ENCODE assay signal across 15 cellular contexts in the genomic region with DNA sequence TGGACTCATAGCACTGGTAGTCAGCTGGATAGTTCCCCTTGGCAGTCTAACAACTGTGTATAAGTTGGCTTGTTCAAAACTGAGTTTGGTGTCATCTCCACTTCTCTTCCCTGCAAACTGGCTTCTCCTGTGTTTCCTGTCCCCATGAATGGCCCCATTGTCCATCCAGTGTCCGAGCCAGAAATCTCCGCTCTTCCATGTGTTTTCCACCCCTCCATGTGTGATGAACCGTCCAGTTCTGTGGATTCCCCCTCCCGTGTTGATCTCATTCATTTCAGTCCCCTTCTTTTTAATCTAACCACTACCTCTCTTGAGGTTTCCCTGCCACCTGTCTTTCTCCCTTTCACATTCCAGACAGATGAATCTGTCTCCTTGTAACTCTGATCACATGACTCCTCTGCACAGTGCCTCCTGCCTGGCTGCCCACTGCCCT.
DNase-seq lines count a peak whose midpoint lies in the region; ATAC-seq and TF ChIP-seq lines count a peak whose summit lies in the region.
"Had no signal": no experiment of that assay in that cellular context is flagged by ENCODE, and none has a peak within 500 bp of the region (broad histone marks: within the 10 kb centered on the region; RNA-seq: fewer than 3 reads in every experiment).

No MANE protein-coding gene starts in this region.

- no peak overlapping the region for H3K27ac Mint-ChIP-seq in stimulated activated memory B cell treated with anti-CD40 and anti-IgM and Interleukin-4, amounts not matched to agents 10 μg/mL and 1 μg/mL and 100 μg/mL, for 72 hours
- H3K27ac Mint-ChIP-seq: activated naive CD8-positive, alpha-beta T cell; T-helper 1 cell treated with Interleukin-12 subunit alpha and Interleukin-12 subunit beta and Interleukin-4 antibody, amounts not matched to agents 30 μg/mL and 1 μg/mL, for 36 hours had no signal

- CTCF ChIA-PET in HEK293T (lab: Yijun Ruan, JAX) = no interaction called here

- no peak for TF ChIP-seq CTCF in epithelial cell of esophagus (IDR thresholded peaks at IDR 0.05; ENCODE audit: insufficient read depth, low read depth, low read length, missing control alignments)

- H3K4me3 ChIP-seq in epithelial cell of esophagus (ENCODE audit: low read length) = no peak overlapping the region
- no peak overlapping the region for H3K4me3 ChIP-seq in effector memory CD4-positive, alpha-beta T cell (ENCODE audit: insufficient read depth, low read depth, low read length, poor library complexity, severe bottlenecking)
- H3K4me3 ChIP-seq: BLaER1 treated with 17β-estradiol and CSF1 and Interleukin-3, amounts not matched to agents 10 nM and 100 nM; heart left ventricle; MG63; right lobe of liver; upper lobe of left lung had no signal

- POLR2A ChIA-PET in HEK293T (lab: Yijun Ruan, JAX) = no interaction called here

- peaks cover 18% of the 10 kb centered on the region for H3K27me3 Mint-ChIP-seq in stimulated activated memory B cell treated with anti-CD40 and anti-IgM and Interleukin-4, amounts not matched to agents 10 μg/mL and 1 μg/mL and 100 μg/mL, for 72 hours

- H3K27me3 ChIP-seq in effector memory CD4-positive, alpha-beta T cell (replicated peaks; ENCODE audit: control insufficient read depth, insufficient read depth, low read length, poor library complexity, severe bottlenecking) = no peaks in the 10 kb centered on the region
- H3K27me3 ChIP-seq: BLaER1 treated with 17β-estradiol and CSF1 and Interleukin-3, amounts not matched to agents 10 nM and 100 nM; heart left ventricle; MG63; right lobe of liver; upper lobe of left lung had no signal

- H3K9me3 ChIP-seq in effector memory CD4-positive, alpha-beta T cell (ENCODE audit: control insufficient read depth, low read length) = no peaks in the 10 kb centered on the region
- H3K9me3 ChIP-seq: BLaER1 treated with 17β-estradiol and CSF1 and Interleukin-3, amounts not matched to agents 10 nM and 100 nM; heart left ventricle; MG63; right lobe of liver; upper lobe of left lung had no signal

- ATAC-seq in stimulated activated memory B cell treated with anti-CD40 and anti-IgM and Interleukin-4, amounts not matched to agents 10 μg/mL and 1 μg/mL and 100 μg/mL, for 72 hours = no peak
- ATAC-seq: right lobe of liver had no signal

- H3K4me1 Mint-ChIP-seq in stimulated activated memory B cell treated with anti-CD40 and anti-IgM and Interleukin-4, amounts not matched to agents 10 μg/mL and 1 μg/mL and 100 μg/mL, for 72 hours = no peaks in the 10 kb centered on the region

- H3K4me1 ChIP-seq in effector memory CD4-positive, alpha-beta T cell (ENCODE audit: control insufficient read depth, insufficient read depth, low read length, poor library complexity, severe bottlenecking) = no peaks in the 10 kb centered on the region
- H3K4me1 ChIP-seq: right lobe of liver had no signal

- H3K36me3 Mint-ChIP-seq in stimulated activated memory B cell treated with anti-CD40 and anti-IgM and Interleukin-4, amounts not matched to agents 10 μg/mL and 1 μg/mL and 100 μg/mL, for 72 hours = no peaks in the 10 kb centered on the region
- H3K36me3 Mint-ChIP-seq: activated naive CD8-positive, alpha-beta T cell had no signal

- no peak overlapping the region for H3K4me3 Mint-ChIP-seq in stimulated activated memory B cell treated with anti-CD40 and anti-IgM and Interleukin-4, amounts not matched to agents 10 μg/mL and 1 μg/mL and 100 μg/mL, for 72 hours
- H3K4me3 Mint-ChIP-seq: activated naive CD8-positive, alpha-beta T cell; T-helper 1 cell treated with Interleukin-12 subunit alpha and Interleukin-12 subunit beta and Interleukin-4 antibody, amounts not matched to agents 30 μg/mL and 1 μg/mL, for 36 hours had no signal

- H3K36me3 ChIP-seq in effector memory CD4-positive, alpha-beta T cell (ENCODE audit: control insufficient read depth, insufficient read depth, low read length) = no peaks in the 10 kb centered on the region
- H3K36me3 ChIP-seq: BLaER1 treated with 17β-estradiol and CSF1 and Interleukin-3, amounts not matched to agents 10 nM and 100 nM; heart left ventricle; MG63; right lobe of liver; upper lobe of left lung had no signal

- no peaks in the 10 kb centered on the region for H3K9me3 Mint-ChIP-seq in stimulated activated memory B cell treated with anti-CD40 and anti-IgM and Interleukin-4, amounts not matched to agents 10 μg/mL and 1 μg/mL and 100 μg/mL, for 72 hours
- H3K9me3 Mint-ChIP-seq: T-helper 1 cell treated with Interleukin-12 subunit alpha and Interleukin-12 subunit beta and Interleukin-4 antibody, amounts not matched to agents 30 μg/mL and 1 μg/mL, for 36 hours had no signal

- no peak overlapping the region for H3K27ac ChIP-seq in effector memory CD4-positive, alpha-beta T cell (ENCODE audit: insufficient read depth, low read length, poor library complexity, severe bottlenecking)
- H3K27ac ChIP-seq: BLaER1 treated with 17β-estradiol and CSF1 and Interleukin-3, amounts not matched to agents 10 nM and 100 nM; right lobe of liver; upper lobe of left lung had no signal

- DNase-seq in GM03348 (ENCODE audit: low spot score) = peak; percentile 13
- DNase-seq in NCI-H2196 (lab: John Stamatoyannopoulos, UW; ENCODE audit: unreplicated experiment) = peak; percentile 34
- peak; percentile 60 for DNase-seq in epithelial cell of esophagus (ENCODE audit: low read depth)
- peak; percentile 55 for DNase-seq in pons (ENCODE audit: low spot score)
- DNase-seq in effector memory CD4-positive, alpha-beta T cell = no peak
- no peak for DNase-seq in HEK293T (ENCODE audit: extremely low spot score)
- no peak for DNase-seq in AG20443 (ENCODE audit: low spot score)
- DNase-seq: heart left ventricle, right lobe of liver, upper lobe of left lung had no signal

TF ChIP-seq in HEK293T, 16 proteins besides CTCF, POLR2A, EP300 and RAD21:
- TF ChIP-seq NFRKB (IDR thresholded peaks at IDR 0.05) = no peak
- TF ChIP-seq, protein P1, sequence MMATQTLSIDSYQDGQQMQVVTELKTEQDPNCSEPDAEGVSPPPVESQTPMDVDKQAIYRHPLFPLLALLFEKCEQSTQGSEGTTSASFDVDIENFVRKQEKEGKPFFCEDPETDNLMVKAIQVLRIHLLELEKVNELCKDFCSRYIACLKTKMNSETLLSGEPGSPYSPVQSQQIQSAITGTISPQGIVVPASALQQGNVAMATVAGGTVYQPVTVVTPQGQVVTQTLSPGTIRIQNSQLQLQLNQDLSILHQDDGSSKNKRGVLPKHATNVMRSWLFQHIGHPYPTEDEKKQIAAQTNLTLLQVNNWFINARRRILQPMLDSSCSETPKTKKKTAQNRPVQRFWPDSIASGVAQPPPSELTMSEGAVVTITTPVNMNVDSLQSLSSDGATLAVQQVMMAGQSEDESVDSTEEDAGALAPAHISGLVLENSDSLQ (IDR thresholded peaks at IDR 0.05) = no peak
- no peak for TF ChIP-seq BHLHE40 (IDR thresholded peaks at IDR 0.05; ENCODE audit: borderline replicate concordance)
- no peak for TF ChIP-seq SP1 (IDR thresholded peaks at IDR 0.05)
- no peak for TF ChIP-seq CTBP1 (IDR thresholded peaks at IDR 0.05; ENCODE audit: borderline replicate concordance)
- no peak for TF ChIP-seq SUZ12 (IDR thresholded peaks at IDR 0.05)
- TF ChIP-seq FOXK2 (IDR thresholded peaks at IDR 0.05) = no peak
- TF ChIP-seq FOXA1 (IDR thresholded peaks at IDR 0.05) = no peak
- TF ChIP-seq ARNT (IDR thresholded peaks at IDR 0.05) = no peak
- no peak for TF ChIP-seq TARDBP (IDR thresholded peaks at IDR 0.05)
- TF ChIP-seq FOXM1 (IDR thresholded peaks at IDR 0.05; ENCODE audit: borderline replicate concordance) = no peak
- TF ChIP-seq LEF1 (IDR thresholded peaks at IDR 0.05; ENCODE audit: borderline replicate concordance) = no peak
- TF ChIP-seq ZNF384 (IDR thresholded peaks at IDR 0.05) = no peak
- no peak for TF ChIP-seq L3MBTL2 (conservative IDR thresholded peaks at IDR 0.05)
- TF ChIP-seq HDGF (IDR thresholded peaks at IDR 0.05; ENCODE audit: borderline replicate concordance) = no peak
TF ChIP-seq in HEK293T: peak in this region for 0.

Comparison
In these comparisons a context has a peak if more than half of its experiments do, and no peak if none do; other contexts are left out.
1. DNase-seq: peak in GM03348 (single experiment), NCI-H2196 (single experiment), epithelial cell of esophagus (single experiment) and pons (single experiment); none in effector memory CD4-positive, alpha-beta T cell (0 of 3), HEK293T (single experiment) and AG20443 (single experiment).